24 cellular contexts compared by ENCODE assay signal in the genomic region with DNA sequence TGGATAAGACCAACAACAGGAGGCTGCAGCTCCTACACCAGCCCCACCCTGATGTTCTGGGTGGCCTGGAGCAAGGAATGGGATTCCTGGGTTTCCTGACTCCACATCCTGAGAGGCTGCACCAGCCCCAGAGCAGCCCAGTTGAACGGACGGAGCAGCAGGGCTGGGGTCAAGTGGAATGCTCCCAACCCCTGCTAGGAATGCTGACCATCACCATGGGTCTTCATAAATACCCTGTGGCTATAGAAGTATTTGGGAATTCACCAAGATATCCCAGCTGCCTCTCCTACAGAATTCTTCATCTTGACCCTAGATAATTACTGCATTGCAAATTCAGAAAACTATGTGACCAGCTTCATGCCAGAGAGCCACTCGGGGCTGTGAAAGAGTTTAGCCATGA.
DNase-seq lines count a peak whose midpoint lies in the region; ATAC-seq, FAIRE-seq and TF ChIP-seq lines count a peak whose summit lies in the region.
"Had no signal": no experiment of that assay in that cellular context is flagged by ENCODE, and none has a peak within 500 bp of the region (broad histone marks: within the 10 kb centered on the region; RNA-seq: fewer than 3 reads in every experiment).

No MANE protein-coding gene starts in this region.

- TF ChIP-seq CTCF in liver (IDR thresholded peaks at IDR 0.05; ENCODE audit: low read depth, low read length, missing input control) (no peak), HepG2 (CRISPR knock-in tag; IDR thresholded peaks at IDR 0.05) (no peak), brain microvascular endothelial cell (IDR thresholded peaks at IDR 0.05; ENCODE audit: low read depth, low read length, missing control alignments) (no peak)

- H3K27me3 ChIP-seq in liver (ENCODE audit: control insufficient read depth in 4 of 4, insufficient read depth in 4 of 4, low read length in 3 of 4) (peaks cover 0 to 5% (median 0%) of the 10 kb centered on the region in 4 donors), HepG2 (ENCODE audit: control insufficient read depth in 1 of 2, insufficient read depth in 2 of 2, low read length in 2 of 2) (peaks cover 6 to 64% of the 10 kb centered on the region in 2 experiments), brain microvascular endothelial cell (replicated peaks) (no peaks in the 10 kb centered on the region)
- H3K27me3 ChIP-seq: tibial nerve had no signal

- no peak for TF ChIP-seq EP300 in HepG2 (IDR thresholded peaks at IDR 0.05; ENCODE audit: low read depth in 2 of 2, low read length in 2 of 2)
- no peak for TF ChIP-seq EP300 in HepG2 (CRISPR knock-in tag; IDR thresholded peaks at IDR 0.05; ENCODE audit: borderline replicate concordance)

- H3K79me2 ChIP-seq in HepG2 (ENCODE audit: insufficient read depth, low read length) = no peaks in the 10 kb centered on the region

- H3K4me3 ChIP-seq in liver (ENCODE audit: low read depth in 1 of 3, low read length in 3 of 3) (no peak overlapping the region), HepG2 (replicated peaks in 1 of 3; ENCODE audit: insufficient read depth in 1 of 3, low read depth in 2 of 3, low read length in 3 of 3) (no peak overlapping the region), brain microvascular endothelial cell (ENCODE audit: low read depth, low read length) (no peak overlapping the region), mesodermal cell (ENCODE audit: extremely low read depth, insufficient read depth, low read length, poor library complexity, severe bottlenecking) (no peak overlapping the region)
- H3K4me3 ChIP-seq: heart right ventricle, tibial nerve had no signal

- POLR2A ChIA-PET in HepG2 (lab: Yijun Ruan, JAX) = no interaction called here

- ATAC-seq in HepG2 (no peak), GM18907 (IDR thresholded peaks at IDR 0.05; ENCODE audit: unreplicated experiment) (no peak)
- ATAC-seq: heart right ventricle, left colon had no signal

- H3K9ac ChIP-seq in liver (ENCODE audit: low read depth in 1 of 2, low read length in 2 of 2) (no peak overlapping the region), HepG2 (ENCODE audit: insufficient read depth, low read depth, low read length) (no peak overlapping the region)
- H3K9ac ChIP-seq: KMS-11 had no signal

- TF ChIP-seq POLR2A in HepG2 (IDR thresholded peaks at IDR 0.05; ENCODE audit: insufficient read depth in 1 of 2, low read depth in 2 of 2, low read length in 2 of 2) = no peak

- H4K20me1 ChIP-seq in HepG2 (ENCODE audit: insufficient read depth, low read length) = no peaks in the 10 kb centered on the region

- DNase-seq in HepG2 (ENCODE audit: low spot score) (no peak), brain microvascular endothelial cell (peak; percentile 86), COR-L47 (lab: John Stamatoyannopoulos, UW) (no peak), superior temporal gyrus (ENCODE audit: extremely low spot score) (no peak)
- no peak for DNase-seq in stimulated activated CD4-positive, alpha-beta T cell treated with anti-CD3 and anti-CD28 coated beads, Interleukin-4, amount 100 ng/mL, for 4 hours
- DNase-seq: activated CD4-positive, alpha-beta T cell treated with anti-CD3 and anti-CD28 coated beads for 1 hour; activated CD8-positive, alpha-beta memory T cell treated with anti-CD3 and anti-CD28 coated beads, Interleukin-2, amount 50 U/mL, for 4 hours; activated naive CD4-positive, alpha-beta T cell treated with anti-CD3 and anti-CD28 coated beads, Interleukin-2, amount 10 ng/mL, durations not matched to agents 7 days and 5 days; central memory CD4-positive, alpha-beta T cell; heart right ventricle; left colon; NCI-H1694; NCI-H774; retina; stimulated activated CD4-positive, alpha-beta T cell treated with anti-CD3 and anti-CD28 coated beads, Interleukin-2, amount 100 ng/mL, for 24 hours; stimulated activated CD8-positive, alpha-beta memory T cell treated with anti-CD3 and anti-CD28 coated beads, Interleukin-4, amount 100 ng/mL, for 48 hours; T-helper 1 cell had no signal

- in situ Hi-C loops in HepG2 (cut with HindIII; ENCODE audit: extremely low pct_ligation_motif_present, low pct_unique_long_range_greater_than_20kb) = no loop called here
- in situ Hi-C loops in brain microvascular endothelial cell (cut with HindIII; ENCODE audit: low pct_ligation_motif_present, low sequenced_read_pairs) = no loop called here

- no peak overlapping the region for H3K4me2 ChIP-seq in HepG2 (ENCODE audit: low read depth, low read length)
- H3K4me2 ChIP-seq: KMS-11 had no signal

- H3K36me3 ChIP-seq in liver (ENCODE audit: control insufficient read depth in 4 of 4, insufficient read depth in 3 of 4, low read depth in 1 of 4, low read length in 3 of 4) (no peaks in the 10 kb centered on the region), HepG2 (replicated peaks in 1 of 2; ENCODE audit: control insufficient read depth in 1 of 2, insufficient read depth in 2 of 2, low read length in 2 of 2) (no peaks in the 10 kb centered on the region), brain microvascular endothelial cell (replicated peaks) (no peaks in the 10 kb centered on the region), mesodermal cell (ENCODE audit: control insufficient read depth, insufficient read depth, low read length) (no peaks in the 10 kb centered on the region)
- H3K36me3 ChIP-seq: heart right ventricle, tibial nerve had no signal

- H3K27ac ChIP-seq in liver (ENCODE audit: low read depth in 1 of 2, low read length in 2 of 2) (peak overlapping the region in 1 of 2 donors; percentile 34), HepG2 (ENCODE audit: extremely low read length, insufficient read depth, low read length) (no peak overlapping the region), brain microvascular endothelial cell (peak overlapping the region; percentile 94), mesodermal cell (ENCODE audit: low read depth, low read length, severe bottlenecking) (peak overlapping the region; percentile 13)
- H3K27ac ChIP-seq: 22Rv1, KMS-11, RWPE1 had no signal

- BruUV-seq in HepG2 (replicated peaks; lab: Mats Ljungman, UMichigan) = no TSS peak

- WGBS in liver = 71% methylated on average over 3 of the region's 3 CpGs
- WGBS in HepG2 (ENCODE audit: low lambda C conversion rate) = 43% methylated on average over 3 of the region's 3 CpGs
- WGBS in mesodermal cell (ENCODE audit: insufficient coverage in 2 of 2), 2 experiments = 73 to 95% methylated on average over 3 of the region's 3 CpGs

- TF ChIP-seq RAD21 in liver (IDR thresholded peaks at IDR 0.05) (no peak), HepG2 (CRISPR knock-in tag; IDR thresholded peaks at IDR 0.05) (no peak)

- intact Hi-C loops in HepG2 (cut with micrococcal nuclease; ENCODE audit: unreplicated experiment) = no loop called here

- no peak for FAIRE-seq in HepG2 (lab: Jason Lieb, UNC)

- H2AFZ ChIP-seq in HepG2 (ENCODE audit: low read length) = no peak overlapping the region

- CTCF ChIA-PET in HepG2 (lab: Yijun Ruan, JAX; ENCODE audit: low intra/inter-chr PET ratio, low total read pairs) = no interaction called here

- no peaks in the 10 kb centered on the region for H3K9me3 ChIP-seq in liver (ENCODE audit: control insufficient read depth in 4 of 4, low read length in 3 of 4)
- no peaks in the 10 kb centered on the region for H3K9me3 ChIP-seq in HepG2 (ENCODE audit: low read length)
- no peaks in the 10 kb centered on the region for H3K9me3 ChIP-seq in mesodermal cell (ENCODE audit: control insufficient read depth, low read length)
- H3K9me3 ChIP-seq: tibial nerve had no signal

- no peaks in the 10 kb centered on the region for H3K4me1 ChIP-seq in liver (ENCODE audit: control insufficient read depth in 4 of 4, insufficient read depth in 4 of 4, low read length in 3 of 4)
- H3K4me1 ChIP-seq in HepG2 (ENCODE audit: insufficient read depth, low read length) = no peaks in the 10 kb centered on the region
- peaks cover 19% of the 10 kb centered on the region for H3K4me1 ChIP-seq in mesodermal cell (ENCODE audit: control insufficient read depth, insufficient read depth, low read length, poor library complexity, severe bottlenecking)

TF ChIP-seq in liver, 16 proteins besides CTCF, POLR2A, EP300 and RAD21 (continues in another document):
- TF ChIP-seq, protein P1, sequence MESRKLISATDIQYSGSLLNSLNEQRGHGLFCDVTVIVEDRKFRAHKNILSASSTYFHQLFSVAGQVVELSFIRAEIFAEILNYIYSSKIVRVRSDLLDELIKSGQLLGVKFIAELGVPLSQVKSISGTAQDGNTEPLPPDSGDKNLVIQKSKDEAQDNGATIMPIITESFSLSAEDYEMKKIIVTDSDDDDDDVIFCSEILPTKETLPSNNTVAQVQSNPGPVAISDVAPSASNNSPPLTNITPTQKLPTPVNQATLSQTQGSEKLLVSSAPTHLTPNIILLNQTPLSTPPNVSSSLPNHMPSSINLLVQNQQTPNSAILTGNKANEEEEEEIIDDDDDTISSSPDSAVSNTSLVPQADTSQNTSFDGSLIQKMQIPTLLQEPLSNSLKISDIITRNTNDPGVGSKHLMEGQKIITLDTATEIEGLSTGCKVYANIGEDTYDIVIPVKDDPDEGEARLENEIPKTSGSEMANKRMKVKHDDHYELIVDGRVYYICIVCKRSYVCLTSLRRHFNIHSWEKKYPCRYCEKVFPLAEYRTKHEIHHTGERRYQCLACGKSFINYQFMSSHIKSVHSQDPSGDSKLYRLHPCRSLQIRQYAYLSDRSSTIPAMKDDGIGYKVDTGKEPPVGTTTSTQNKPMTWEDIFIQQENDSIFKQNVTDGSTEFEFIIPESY (IDR thresholded peaks at IDR 0.05) = no peak
- no peak for TF ChIP-seq GABPA (IDR thresholded peaks at IDR 0.05 in 1 of 2, conservative IDR thresholded peaks at IDR 0.05 in 1 of 2)
- peak; percentile 26 for TF ChIP-seq NR2F2 (IDR thresholded peaks at IDR 0.05)
- no peak for TF ChIP-seq FOXA1 (IDR thresholded peaks at IDR 0.05)
- peak in 1 of 2 donors; percentile 31 for TF ChIP-seq RXRA (IDR thresholded peaks at IDR 0.05)

TF ChIP-seq in HepG2, 621 proteins besides CTCF, POLR2A, EP300 and RAD21 (continues in another document):
- TF ChIP-seq, protein P2, sequence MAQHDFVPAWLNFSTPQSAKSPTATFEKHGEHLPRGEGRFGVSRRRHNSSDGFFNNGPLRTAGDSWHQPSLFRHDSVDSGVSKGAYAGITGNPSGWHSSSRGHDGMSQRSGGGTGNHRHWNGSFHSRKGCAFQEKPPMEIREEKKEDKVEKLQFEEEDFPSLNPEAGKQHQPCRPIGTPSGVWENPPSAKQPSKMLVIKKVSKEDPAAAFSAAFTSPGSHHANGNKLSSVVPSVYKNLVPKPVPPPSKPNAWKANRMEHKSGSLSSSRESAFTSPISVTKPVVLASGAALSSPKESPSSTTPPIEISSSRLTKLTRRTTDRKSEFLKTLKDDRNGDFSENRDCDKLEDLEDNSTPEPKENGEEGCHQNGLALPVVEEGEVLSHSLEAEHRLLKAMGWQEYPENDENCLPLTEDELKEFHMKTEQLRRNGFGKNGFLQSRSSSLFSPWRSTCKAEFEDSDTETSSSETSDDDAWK (CRISPR knock-in tag; IDR thresholded peaks at IDR 0.05) = no peak
- TF ChIP-seq SOX6 (IDR thresholded peaks at IDR 0.05) = no peak
- no peak for TF ChIP-seq SOX6 (CRISPR knock-in tag; IDR thresholded peaks at IDR 0.05)
- no peak for TF ChIP-seq ATM (IDR thresholded peaks at IDR 0.05; ENCODE audit: borderline replicate concordance)
- no peak for TF ChIP-seq ZNF792 (CRISPR knock-in tag; IDR thresholded peaks at IDR 0.05)
